ENCODE assay signal across 8 cellular contexts in genomic region chr9:127937383-127938297, GRCh38. TPM values are rescaled to one million over a fixed set of nuclear protein-coding genes. Genes with fewer than 3 reads are reported as not detected.
DNase-seq lines count a peak whose midpoint lies in the region; ATAC-seq and TF ChIP-seq lines count a peak whose summit lies in the region.

TSS of gene DPM2 (minus strand) at chr9:127937854. CDS start at chr9:127937820, 34 bp downstream.

- H3K27me3 ChIP-seq in adrenal gland (no peaks in the 10 kb centered on the region), left ventricle myocardium inferior (ENCODE audit: low read depth) (no peaks in the 10 kb centered on the region), upper lobe of left lung (no peaks in the 10 kb centered on the region)

- WGBS in adrenal gland, 4 donors = 4 to 6% (median 5%) methylated on average over 27 to 61 of the region's 61 CpGs
- WGBS in upper lobe of left lung, 2 donors = 6 to 15% methylated on average over 34 to 61 of the region's 61 CpGs

- H3K9me3 ChIP-seq in adrenal gland (replicated peaks in 1 of 3) = no peaks in the 10 kb centered on the region
- no peaks in the 10 kb centered on the region for H3K9me3 ChIP-seq in left ventricle myocardium inferior (replicated peaks)
- no peaks in the 10 kb centered on the region for H3K9me3 ChIP-seq in upper lobe of left lung

- ATAC-seq in HG02588 (IDR thresholded peaks at IDR 0.05; ENCODE audit: unreplicated experiment) (peak; percentile 85), upper lobe of left lung (ENCODE audit: low FRiP score in 2 of 2) (peak; percentile 88 to 95)

- TF ChIP-seq POLR2A in adrenal gland (IDR thresholded peaks at IDR 0.05) (peak in 1 of 2 donors; percentile 24), upper lobe of left lung (IDR thresholded peaks at IDR 0.05) (peak in 2 of 4 donors; percentile 63 to 74)

- TF ChIP-seq CTCF in GM10266 (IDR thresholded peaks at IDR 0.05; ENCODE audit: control insufficient read depth, insufficient read depth, low read depth, missing control alignments) (no peak), adrenal gland (IDR thresholded peaks at IDR 0.05) (no peak), left ventricle myocardium inferior (IDR thresholded peaks at IDR 0.05; ENCODE audit: borderline replicate concordance) (no peak), upper lobe of left lung (IDR thresholded peaks at IDR 0.05) (peak in 1 of 6 experiments; percentile 6)

- no peak for TF ChIP-seq EP300 in upper lobe of left lung (IDR thresholded peaks at IDR 0.05)

- intact Hi-C loops in T-helper 1 cell treated with Interleukin-12 subunit alpha and Interleukin-12 subunit beta and Interleukin-4 antibody, amounts not matched to agents 30 ng/mL and 1 ng/mL, for 36 hours (cut with micrococcal nuclease) = loop anchor here (1.0 kb wide), 5 partner anchors 10 to 190 kb away; partner anchors contain the start of genes NAIF1 and PTGES2
- intact Hi-C loops in adrenal gland (cut with DNase I) = no loop called here
- intact Hi-C loops in left ventricle myocardium inferior (cut with micrococcal nuclease) = no loop called here
- intact Hi-C loops in posterior vena cava (cut with DNase I) = no loop called here

- H3K27ac ChIP-seq in adrenal gland = peak within 1 kb of the TSS in 4 of 5 donors; percentile 5 to 84 (median 38)
- H3K27ac ChIP-seq in left ventricle myocardium inferior (replicated peaks) = peak within 1 kb of the TSS; percentile 79
- H3K27ac ChIP-seq in upper lobe of left lung = peak within 1 kb of the TSS; percentile 43 to 82 (median 73)

- H3K36me3 ChIP-seq in adrenal gland (replicated peaks in 1 of 2) (peaks cover 0 to 11% of the 10 kb centered on the region in 2 donors), left ventricle myocardium inferior (peaks cover 13% of the 10 kb centered on the region), upper lobe of left lung (peaks cover 0 to 23% (median 7%) of the 10 kb centered on the region in 4 donors)

- peak within 1 kb of the TSS; percentile 1 to 71 (median 42) for H3K4me3 ChIP-seq in adrenal gland
- peak within 1 kb of the TSS; percentile 78 for H3K4me3 ChIP-seq in left ventricle myocardium inferior
- peak within 1 kb of the TSS; percentile 47 to 91 (median 86) for H3K4me3 ChIP-seq in upper lobe of left lung

- peak; percentile 95 for DNase-seq in GM10266 (ENCODE audit: extremely low spot score)
- peak; percentile 65 for DNase-seq in NCI-H1092 (lab: John Stamatoyannopoulos, UW)
- DNase-seq in adrenal gland = peak; percentile 80 to 89 (median 82)
- DNase-seq in left ventricle myocardium inferior = peak; percentile 80
- peak; percentile 95 for DNase-seq in posterior vena cava (ENCODE audit: low spot score)
- peak; percentile 80 to 93 for DNase-seq in upper lobe of left lung

- H3K4me1 ChIP-seq in adrenal gland (replicated peaks in 1 of 2) (peaks cover 18 to 31% of the 10 kb centered on the region in 2 donors), left ventricle myocardium inferior (peaks cover 40% of the 10 kb centered on the region), upper lobe of left lung (peaks cover 23 to 43% (median 31%) of the 10 kb centered on the region in 4 donors)

RNA-seq across cellular contexts. Expression of gene DPM2, which starts in this region (rescaled TPM):
- total RNA-seq in T-helper 1 cell treated with Interleukin-12 subunit alpha and Interleukin-12 subunit beta and Interleukin-4 antibody, amounts not matched to agents 30 ng/mL and 1 ng/mL, for 36 hours = 51.3 and 53.8 TPM in 2 replicates
- total RNA-seq in adrenal gland = 10 to 100 TPM; 18.4 to 46.8 (median 31.4) TPM
- polyA plus RNA-seq in adrenal gland = 10 to 100 TPM; 32.9 to 36.5 (median 35.6) TPM
- 14.0 TPM for total RNA-seq in left ventricle myocardium inferior
- 10 to 100 TPM; 22.8 to 23.6 TPM for total RNA-seq in posterior vena cava
- total RNA-seq in upper lobe of left lung = 10 to 100 TPM; 20.1 to 40.7 (median 25.6) TPM

Comparison
In these comparisons a context has a peak if more than half of its experiments do, and no peak if none do; other contexts are left out.
1. Peak in every context shown above with its lines: DNase-seq, ATAC-seq, H3K4me3 ChIP-seq and H3K27ac ChIP-seq.